ENCODE assay signal across 8 cellular contexts in the genomic region with DNA sequence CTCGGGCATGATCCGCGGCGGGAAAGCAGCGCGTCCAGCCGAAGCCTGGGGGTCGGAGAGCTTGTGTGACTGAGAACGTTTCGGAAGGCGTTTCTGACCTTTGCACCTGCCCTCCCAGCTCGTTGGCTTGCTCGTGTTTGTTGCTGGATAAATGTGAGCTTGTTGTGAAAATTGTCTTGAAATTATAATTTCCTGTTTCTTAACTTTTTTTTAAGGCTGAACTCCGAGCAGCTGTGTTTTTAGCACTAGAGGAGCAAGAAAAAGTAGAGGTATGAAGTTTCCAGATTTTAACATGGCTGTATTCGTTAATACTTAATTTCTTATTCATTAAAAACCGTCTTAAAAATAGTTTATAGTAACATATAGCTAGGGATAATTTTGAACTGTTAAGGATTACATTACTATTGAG. TPM values are rescaled to one million over a fixed set of nuclear protein-coding genes. Genes with fewer than 3 reads are reported as not detected.
DNase-seq lines count a peak whose midpoint lies in the region; ATAC-seq and TF ChIP-seq lines count a peak whose summit lies in the region.

No MANE protein-coding gene starts in this region.

- peak overlapping the region; percentile 97 for H3K14ac ChIP-seq in trophoblast cell (ENCODE audit: low read length)

- ATAC-seq in HG03460 (IDR thresholded peaks at IDR 0.05; ENCODE audit: unreplicated experiment): no peak

- H3K27me3 ChIP-seq in SJCRH30: no peaks in the 10 kb centered on the region
- H3K27me3 ChIP-seq in fibroblast of lung (ENCODE audit: control insufficient read depth, insufficient read depth, low read length): no peaks in the 10 kb centered on the region
- no peaks in the 10 kb centered on the region for H3K27me3 ChIP-seq in trophoblast cell (ENCODE audit: insufficient read depth, low read length)

- no peak overlapping the region for H2BK12ac ChIP-seq in trophoblast cell (ENCODE audit: low read length)

- peak overlapping the region; percentile 63 for H3K27ac ChIP-seq in SJCRH30
- peak overlapping the region; percentile 61 for H3K27ac ChIP-seq in fibroblast of lung (ENCODE audit: insufficient read depth, low read length)
- H3K27ac ChIP-seq in trophoblast cell (ENCODE audit: low read depth, low read length): peak overlapping the region; percentile 3

- WGBS in trophoblast cell (ENCODE audit: extremely low coverage, insufficient coverage, insufficient read length): no CpG with 5 or more reads among the region's 16 CpGs

- H2BK5ac ChIP-seq in trophoblast cell (ENCODE audit: low read depth, low read length, poor library complexity): peak overlapping the region; percentile 1

- H3K9ac ChIP-seq in fibroblast of lung (ENCODE audit: insufficient read depth, low read length) (peak overlapping the region; percentile 62), trophoblast cell (ENCODE audit: low read length) (peak overlapping the region; percentile 91)

- no peaks in the 10 kb centered on the region for H3K9me3 ChIP-seq in SJCRH30 (replicated peaks)
- no peaks in the 10 kb centered on the region for H3K9me3 ChIP-seq in fibroblast of lung (ENCODE audit: control insufficient read depth, insufficient read depth, low read depth, low read length)
- no peaks in the 10 kb centered on the region for H3K9me3 ChIP-seq in trophoblast cell (ENCODE audit: insufficient read depth, low read depth, low read length)

- peak overlapping the region; percentile 88 for H4K8ac ChIP-seq in trophoblast cell (ENCODE audit: low read depth, low read length)

- peak overlapping the region; percentile 75 for H4K91ac ChIP-seq in trophoblast cell (ENCODE audit: low read depth, low read length)

- no peaks in the 10 kb centered on the region for H4K20me1 ChIP-seq in fibroblast of lung (ENCODE audit: control insufficient read depth, extremely low read depth, insufficient read depth, low read length)

- peak overlapping the region; percentile 77 for H3K4ac ChIP-seq in trophoblast cell (ENCODE audit: low read depth, low read length)

- no peak overlapping the region for H3K23ac ChIP-seq in trophoblast cell (ENCODE audit: low read length)

- H2AFZ ChIP-seq in fibroblast of lung (ENCODE audit: low read length) (peak overlapping the region; percentile 74), trophoblast cell (ENCODE audit: insufficient read depth, low read length, poor library complexity) (peak overlapping the region; percentile 97)

- DNase-seq in NCI-H1105 (lab: John Stamatoyannopoulos, UW) (peak; percentile 32), NCI-H1105 treated with DMSO at 0.1 percent for 48 hours (lab: John Stamatoyannopoulos, UW) (no peak), SJCRH30 (peak; percentile 47 to 52), fibroblast of lung (ENCODE audit: low read depth in 2 of 2) (peak; percentile 5), trophoblast cell (peak in 1 of 2 donors; percentile 39), COLO668 (lab: John Stamatoyannopoulos, UW; ENCODE audit: unreplicated experiment) (no peak)
- no peak for DNase-seq in NK-92 treated with Interleukin-12 subunit alpha and Interleukin-12 subunit beta, amount 100 ng/mL, for 24 hours (lab: John Stamatoyannopoulos, UW)

- TF ChIP-seq CTCF in fibroblast of lung (conservative IDR thresholded peaks at IDR 0.05 in 1 of 2, IDR thresholded peaks at IDR 0.05 in 1 of 2; ENCODE audit: low read depth in 1 of 2, low read length in 2 of 2): no peak

- H3K79me2 ChIP-seq in fibroblast of lung (ENCODE audit: control insufficient read depth, insufficient read depth, low read length): peaks cover 44% of the 10 kb centered on the region
- peaks cover 12% of the 10 kb centered on the region for H3K79me2 ChIP-seq in trophoblast cell (ENCODE audit: control insufficient read depth, insufficient read depth, low read length, poor library complexity)

- no peak overlapping the region for H2BK120ac ChIP-seq in trophoblast cell (ENCODE audit: insufficient read depth, low read length, poor library complexity)

- H3K79me1 ChIP-seq in trophoblast cell (ENCODE audit: low read length): peaks cover 11% of the 10 kb centered on the region

- H3K4me3 ChIP-seq in SJCRH30 (peak overlapping the region; percentile 92), fibroblast of lung (replicated peaks in 1 of 4; ENCODE audit: control extremely low read depth in 1 of 4, insufficient read depth in 1 of 4, low read depth in 3 of 4, low read length in 4 of 4) (peak overlapping the region; percentile 77 to 87 (median 81)), trophoblast cell (ENCODE audit: low read depth, low read length) (peak overlapping the region; percentile 99)

- H3K36me3 ChIP-seq in SJCRH30 (peaks cover 49% of the 10 kb centered on the region), fibroblast of lung (ENCODE audit: control insufficient read depth, insufficient read depth, low read length) (peaks cover 2% of the 10 kb centered on the region), trophoblast cell (ENCODE audit: control insufficient read depth in 1 of 2, insufficient read depth in 2 of 2, low read length in 2 of 2) (peaks cover 0 to 2% of the 10 kb centered on the region in 2 experiments)

- peaks cover 7% of the 10 kb centered on the region; the same call in 1 of the 2 replicates for H3K4me1 ChIP-seq in SJCRH30
- H3K4me1 ChIP-seq in fibroblast of lung (ENCODE audit: control insufficient read depth, extremely low read depth, insufficient read depth, low read length): peaks cover 4% of the 10 kb centered on the region
- H3K4me1 ChIP-seq in trophoblast cell (ENCODE audit: control insufficient read depth in 1 of 2, insufficient read depth in 2 of 2, low read length in 2 of 2): peaks cover 4 to 9% of the 10 kb centered on the region in 2 experiments

- H3K18ac ChIP-seq in trophoblast cell (ENCODE audit: low read length): peak overlapping the region; percentile 96

- H2AK5ac ChIP-seq in trophoblast cell (ENCODE audit: low read length): no peak overlapping the region

- H3K4me2 ChIP-seq in fibroblast of lung (ENCODE audit: extremely low read depth, insufficient read depth, low read length) (peak overlapping the region; percentile 78), trophoblast cell (ENCODE audit: low read length) (peak overlapping the region; percentile 62)

- H4K12ac ChIP-seq in trophoblast cell (ENCODE audit: low read depth, low read length): peak overlapping the region; percentile 96

RNA-seq across cellular contexts. Expression of gene CEP43, which starts 0.7 kb away (rescaled TPM):
- 57.5 and 60.2 TPM in 2 replicates for total RNA-seq in SJCRH30 (2014; rRNA removed; shearing (Covaris generic))
- total RNA-seq in fibroblast of lung: 18.0 and 26.5 TPM in 2 replicates
- polyA plus RNA-seq in fibroblast of lung: 11.2 and 16.5 TPM in 2 replicates
- polyA plus RNA-seq in fibroblast of lung (2012): 7.5 and 10.6 TPM in 2 replicates
- 0.27 and 1.4 TPM in 2 replicates for polyA minus RNA-seq in fibroblast of lung (ENCODE audit: low replicate concordance)
- polyA plus RNA-seq in trophoblast cell (2013): 12.1 and 12.8 TPM in 2 replicates

RNA-seq across cellular contexts. Expression of gene RNASET2, which starts 43.5 kb away (rescaled TPM):
- 17.2 and 18.9 TPM in 2 replicates for total RNA-seq in SJCRH30 (2014; rRNA removed; shearing (Covaris generic))
- total RNA-seq in fibroblast of lung: 18.0 and 24.7 TPM in 2 replicates
- polyA plus RNA-seq in fibroblast of lung: 12.9 and 13.0 TPM in 2 replicates
- polyA plus RNA-seq in fibroblast of lung (2012): 12.0 and 13.1 TPM in 2 replicates
- polyA minus RNA-seq in fibroblast of lung (ENCODE audit: low replicate concordance): 6.4 and 7.7 TPM in 2 replicates
- polyA plus RNA-seq in trophoblast cell (2013): 10.8 and 11.8 TPM in 2 replicates

Comparison
In these comparisons a context has a peak if more than half of its experiments do, and no peak if none do; other contexts are left out.
1. DNase-seq: peak in NCI-H1105 (single experiment), SJCRH30 (2 of 2) and fibroblast of lung (2 of 2); none in NCI-H1105 treated with DMSO at 0.1 percent for 48 hours (single experiment), COLO668 (single experiment) and NK-92 treated with Interleukin-12 subunit alpha and Interleukin-12 subunit beta, amount 100 ng/mL, for 24 hours (single experiment).
2. H3K27ac ChIP-seq: peak in every context shown above with its lines; median percentile 63 in SJCRH30; 61 in fibroblast of lung; 3 in trophoblast cell.
3. Peak in every context shown above with its lines, with median percentiles within 50 percentile points of each other: H3K4me3 ChIP-seq.